Comparison of ENCODE assay signal across 1 cellular context in genomic region chr15:42704492-42704926, GRCh38.
TF ChIP-seq lines count a peak whose summit lies in the region.

No MANE protein-coding gene starts in this region.

TF ChIP-seq in GM23338, 12 proteins besides CTCF, POLR2A, EP300 and RAD21 (continued from another document):
- TF ChIP-seq, protein P1, sequence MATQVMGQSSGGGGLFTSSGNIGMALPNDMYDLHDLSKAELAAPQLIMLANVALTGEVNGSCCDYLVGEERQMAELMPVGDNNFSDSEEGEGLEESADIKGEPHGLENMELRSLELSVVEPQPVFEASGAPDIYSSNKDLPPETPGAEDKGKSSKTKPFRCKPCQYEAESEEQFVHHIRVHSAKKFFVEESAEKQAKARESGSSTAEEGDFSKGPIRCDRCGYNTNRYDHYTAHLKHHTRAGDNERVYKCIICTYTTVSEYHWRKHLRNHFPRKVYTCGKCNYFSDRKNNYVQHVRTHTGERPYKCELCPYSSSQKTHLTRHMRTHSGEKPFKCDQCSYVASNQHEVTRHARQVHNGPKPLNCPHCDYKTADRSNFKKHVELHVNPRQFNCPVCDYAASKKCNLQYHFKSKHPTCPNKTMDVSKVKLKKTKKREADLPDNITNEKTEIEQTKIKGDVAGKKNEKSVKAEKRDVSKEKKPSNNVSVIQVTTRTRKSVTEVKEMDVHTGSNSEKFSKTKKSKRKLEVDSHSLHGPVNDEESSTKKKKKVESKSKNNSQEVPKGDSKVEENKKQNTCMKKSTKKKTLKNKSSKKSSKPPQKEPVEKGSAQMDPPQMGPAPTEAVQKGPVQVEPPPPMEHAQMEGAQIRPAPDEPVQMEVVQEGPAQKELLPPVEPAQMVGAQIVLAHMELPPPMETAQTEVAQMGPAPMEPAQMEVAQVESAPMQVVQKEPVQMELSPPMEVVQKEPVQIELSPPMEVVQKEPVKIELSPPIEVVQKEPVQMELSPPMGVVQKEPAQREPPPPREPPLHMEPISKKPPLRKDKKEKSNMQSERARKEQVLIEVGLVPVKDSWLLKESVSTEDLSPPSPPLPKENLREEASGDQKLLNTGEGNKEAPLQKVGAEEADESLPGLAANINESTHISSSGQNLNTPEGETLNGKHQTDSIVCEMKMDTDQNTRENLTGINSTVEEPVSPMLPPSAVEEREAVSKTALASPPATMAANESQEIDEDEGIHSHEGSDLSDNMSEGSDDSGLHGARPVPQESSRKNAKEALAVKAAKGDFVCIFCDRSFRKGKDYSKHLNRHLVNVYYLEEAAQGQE (IDR thresholded peaks at IDR 0.05; ENCODE audit: unreplicated experiment): no peak
- no peak for TF ChIP-seq JUNB (IDR thresholded peaks at IDR 0.05; ENCODE audit: unreplicated experiment)
- TF ChIP-seq EZH2phosphoT487 (IDR thresholded peaks at IDR 0.05; ENCODE audit: unreplicated experiment): no peak
- TF ChIP-seq, protein P2, sequence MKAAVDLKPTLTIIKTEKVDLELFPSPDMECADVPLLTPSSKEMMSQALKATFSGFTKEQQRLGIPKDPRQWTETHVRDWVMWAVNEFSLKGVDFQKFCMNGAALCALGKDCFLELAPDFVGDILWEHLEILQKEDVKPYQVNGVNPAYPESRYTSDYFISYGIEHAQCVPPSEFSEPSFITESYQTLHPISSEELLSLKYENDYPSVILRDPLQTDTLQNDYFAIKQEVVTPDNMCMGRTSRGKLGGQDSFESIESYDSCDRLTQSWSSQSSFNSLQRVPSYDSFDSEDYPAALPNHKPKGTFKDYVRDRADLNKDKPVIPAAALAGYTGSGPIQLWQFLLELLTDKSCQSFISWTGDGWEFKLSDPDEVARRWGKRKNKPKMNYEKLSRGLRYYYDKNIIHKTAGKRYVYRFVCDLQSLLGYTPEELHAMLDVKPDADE (IDR thresholded peaks at IDR 0.05): no peak
- no peak for TF ChIP-seq STAT1 (IDR thresholded peaks at IDR 0.05; ENCODE audit: unreplicated experiment)
- no peak for TF ChIP-seq ZNF114 (CRISPR knock-in tag; IDR thresholded peaks at IDR 0.05)
- no peak for TF ChIP-seq POLR2AphosphoS5 (IDR thresholded peaks at IDR 0.05; ENCODE audit: low read depth)
- no peak for TF ChIP-seq EZH2 (IDR thresholded peaks at IDR 0.05; ENCODE audit: low read depth, unreplicated experiment)
- TF ChIP-seq NANOG (IDR thresholded peaks at IDR 0.05; ENCODE audit: borderline replicate concordance): no peak
